Comparison of ENCODE assay signal across 1 cellular context in genomic region chr4:24561438-24562139, GRCh38.
TF ChIP-seq lines count a peak whose summit lies in the region.

No MANE protein-coding gene starts in this region.

TF ChIP-seq in HepG2, 621 proteins besides CTCF, POLR2A, EP300 and RAD21:
- TF ChIP-seq HNF4A (CRISPR knock-in tag; IDR thresholded peaks at IDR 0.05) = peak; percentile 43; the same call in 1 of the 2 replicates
- TF ChIP-seq, protein P1, sequence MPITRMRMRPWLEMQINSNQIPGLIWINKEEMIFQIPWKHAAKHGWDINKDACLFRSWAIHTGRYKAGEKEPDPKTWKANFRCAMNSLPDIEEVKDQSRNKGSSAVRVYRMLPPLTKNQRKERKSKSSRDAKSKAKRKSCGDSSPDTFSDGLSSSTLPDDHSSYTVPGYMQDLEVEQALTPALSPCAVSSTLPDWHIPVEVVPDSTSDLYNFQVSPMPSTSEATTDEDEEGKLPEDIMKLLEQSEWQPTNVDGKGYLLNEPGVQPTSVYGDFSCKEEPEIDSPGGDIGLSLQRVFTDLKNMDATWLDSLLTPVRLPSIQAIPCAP (CRISPR knock-in tag; IDR thresholded peaks at IDR 0.05; ENCODE audit: low read depth) = no peak
- no peak for TF ChIP-seq SCMH1 (CRISPR knock-in tag; IDR thresholded peaks at IDR 0.05; ENCODE audit: borderline replicate concordance)
- TF ChIP-seq ZNF790 (CRISPR knock-in tag; IDR thresholded peaks at IDR 0.05; ENCODE audit: borderline replicate concordance) = no peak
- peak; percentile 34; the same call in 1 of the 2 replicates for TF ChIP-seq ZMYM4 (CRISPR knock-in tag; IDR thresholded peaks at IDR 0.05)
- TF ChIP-seq ZNF564 (CRISPR knock-in tag; IDR thresholded peaks at IDR 0.05) = no peak
- 0 out of 2 replicates have a peak, but pooled peaks have one; percentile 6 for TF ChIP-seq HNF4G (IDR thresholded peaks at IDR 0.05; ENCODE audit: borderline replicate concordance, low read depth, low read length)
- no peak for TF ChIP-seq HNF4G (CRISPR knock-in tag; IDR thresholded peaks at IDR 0.05; ENCODE audit: borderline replicate concordance, low read depth)
- no peak for TF ChIP-seq DPF2 (CRISPR knock-in tag; IDR thresholded peaks at IDR 0.05; ENCODE audit: borderline replicate concordance, low read depth)
- TF ChIP-seq ZBTB20 (CRISPR knock-in tag; IDR thresholded peaks at IDR 0.05; ENCODE audit: borderline replicate concordance, low read depth) = no peak
- TF ChIP-seq, protein P2, sequence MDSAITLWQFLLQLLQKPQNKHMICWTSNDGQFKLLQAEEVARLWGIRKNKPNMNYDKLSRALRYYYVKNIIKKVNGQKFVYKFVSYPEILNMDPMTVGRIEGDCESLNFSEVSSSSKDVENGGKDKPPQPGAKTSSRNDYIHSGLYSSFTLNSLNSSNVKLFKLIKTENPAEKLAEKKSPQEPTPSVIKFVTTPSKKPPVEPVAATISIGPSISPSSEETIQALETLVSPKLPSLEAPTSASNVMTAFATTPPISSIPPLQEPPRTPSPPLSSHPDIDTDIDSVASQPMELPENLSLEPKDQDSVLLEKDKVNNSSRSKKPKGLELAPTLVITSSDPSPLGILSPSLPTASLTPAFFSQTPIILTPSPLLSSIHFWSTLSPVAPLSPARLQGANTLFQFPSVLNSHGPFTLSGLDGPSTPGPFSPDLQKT (CRISPR knock-in tag; IDR thresholded peaks at IDR 0.05; ENCODE audit: borderline replicate concordance) = no peak
- no peak for TF ChIP-seq HMGA1 (CRISPR knock-in tag; conservative IDR thresholded peaks at IDR 0.05)
- no peak for TF ChIP-seq BHLHE40 (IDR thresholded peaks at IDR 0.05; ENCODE audit: low read length)
- TF ChIP-seq ZNF446 (CRISPR knock-in tag; IDR thresholded peaks at IDR 0.05) = no peak
- no peak for TF ChIP-seq MXD3 (CRISPR knock-in tag; IDR thresholded peaks at IDR 0.05)
- peak; percentile 70 for TF ChIP-seq ZNF460 (CRISPR knock-in tag; IDR thresholded peaks at IDR 0.05; ENCODE audit: borderline replicate concordance)
- TF ChIP-seq KDM5B (CRISPR knock-in tag; IDR thresholded peaks at IDR 0.05; ENCODE audit: borderline replicate concordance) = no peak
TF ChIP-seq in HepG2: peak in this region for 4.
